In the genomic region with DNA sequence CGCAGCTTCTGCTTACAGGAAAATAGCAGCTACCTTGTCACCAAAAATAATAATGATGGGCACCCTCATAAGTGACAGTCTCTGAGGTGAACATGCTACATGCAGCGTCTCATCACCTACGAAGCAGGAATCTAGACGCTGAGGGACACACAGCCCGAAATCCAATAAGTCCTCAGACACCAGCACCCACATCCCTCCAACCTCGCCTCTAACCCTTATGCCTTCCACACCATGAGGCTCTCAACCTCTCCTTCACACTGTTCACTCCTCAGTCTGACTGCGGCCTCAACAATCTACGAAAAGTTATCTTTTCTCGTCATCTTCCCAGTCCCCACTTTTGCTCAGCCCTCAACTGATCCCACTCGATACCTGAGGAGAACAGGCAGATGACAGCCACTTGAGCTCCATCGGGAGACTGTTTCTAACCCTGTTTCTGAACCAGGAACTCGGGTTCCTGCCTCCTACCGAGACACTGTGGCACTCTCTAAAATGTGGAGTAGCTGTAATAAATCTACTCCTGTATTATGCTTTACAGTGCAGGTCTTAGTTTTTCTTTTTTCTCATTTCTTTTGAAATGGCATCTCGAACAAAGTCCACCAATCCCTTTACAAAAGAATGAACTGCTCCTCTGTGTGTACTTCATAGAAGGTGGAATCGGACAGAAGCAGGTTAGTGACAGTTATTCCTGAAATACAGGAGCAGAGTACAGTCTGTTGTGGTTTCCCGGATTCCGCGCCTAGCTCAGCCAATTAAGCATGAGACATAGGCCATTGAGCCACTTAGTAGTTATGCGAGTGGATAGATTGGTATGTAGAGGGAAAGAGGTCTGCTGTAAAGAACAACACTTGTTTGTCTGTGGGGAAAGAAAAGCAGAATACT, we compare ENCODE assay signal across 8 cellular contexts. TPM values are rescaled to one million over a fixed set of nuclear protein-coding genes. Genes with fewer than 3 reads are reported as not detected.
DNase-seq lines count a peak whose midpoint lies in the region; ATAC-seq and TF ChIP-seq lines count a peak whose summit lies in the region.
"Not testable (repeated sequence)": the region's sequence is repeated elsewhere in the genome, so short reads cannot be mapped to it uniquely, and the experiment has no call there.

No MANE protein-coding gene starts in this region.

- H3K79me2 ChIP-seq in OCI-LY1 (ENCODE audit: insufficient read depth, low read length): peaks cover 22% of the 10 kb centered on the region

- H3K4me3 Mint-ChIP-seq in activated CD8-positive, alpha-beta memory T cell treated with anti-CD3 and anti-CD28 coated beads, Interleukin-2, amount 10 ng/mL, durations not matched to agents 7 days and 5 days: peak overlapping the region; percentile 99
- peak overlapping the region; percentile 96 for H3K4me3 Mint-ChIP-seq in mesothelial cell of epicardium

- H4K20me1 ChIP-seq in OCI-LY1 (ENCODE audit: insufficient read depth, low read length): not testable (repeated sequence)

- not testable (repeated sequence) for TF ChIP-seq CTCF in GM06990 (IDR thresholded peaks at IDR 0.05; ENCODE audit: insufficient read depth, low read length, poor library complexity, severe bottlenecking); OCI-LY1 (IDR thresholded peaks at IDR 0.05; ENCODE audit: low read length); gastroesophageal sphincter (IDR thresholded peaks at IDR 0.05); mesothelial cell of epicardium (IDR thresholded peaks at IDR 0.05; ENCODE audit: unreplicated experiment); sigmoid colon (IDR thresholded peaks at IDR 0.05); vagina (IDR thresholded peaks at IDR 0.05)

- H3K36me3 Mint-ChIP-seq in activated CD8-positive, alpha-beta memory T cell treated with anti-CD3 and anti-CD28 coated beads, Interleukin-2, amount 10 ng/mL, durations not matched to agents 7 days and 5 days; mesothelial cell of epicardium: not testable (repeated sequence)

- not testable (repeated sequence) for ATAC-seq in activated CD8-positive, alpha-beta memory T cell treated with anti-CD3 and anti-CD28 coated beads, Interleukin-2, amount 10 ng/mL, durations not matched to agents 7 days and 5 days; gastroesophageal sphincter

- H3K9me3 ChIP-seq in OCI-LY1 (ENCODE audit: low read length); gastroesophageal sphincter; sigmoid colon; vagina: not testable (repeated sequence)

- not testable (repeated sequence) for H3K27me3 ChIP-seq in GM06990 (replicated peaks; ENCODE audit: control insufficient read depth, insufficient read depth, low read length); OCI-LY1 (ENCODE audit: insufficient read depth, low read length); gastroesophageal sphincter; sigmoid colon; vagina

- peak overlapping the region; percentile 37; the same call in 1 of the 2 replicates for H3K9ac ChIP-seq in OCI-LY1 (ENCODE audit: low read length)

- CTCF ChIA-PET in activated CD8-positive, alpha-beta memory T cell treated with anti-CD3 and anti-CD28 coated beads, Interleukin-2, amount 10 ng/mL, durations not matched to agents 7 days and 5 days (lab: Charles Lee): not testable (repeated sequence)

- not testable (repeated sequence) for TF ChIP-seq POLR2A in gastroesophageal sphincter (IDR thresholded peaks at IDR 0.05); sigmoid colon (IDR thresholded peaks at IDR 0.05); vagina (IDR thresholded peaks at IDR 0.05)

- not testable (repeated sequence) for H3K36me3 ChIP-seq in GM06990 (ENCODE audit: control insufficient read depth, insufficient read depth, low read length); OCI-LY1 (ENCODE audit: insufficient read depth, low read length)
- H3K36me3 ChIP-seq in gastroesophageal sphincter: peaks cover 0 to 21% of the 10 kb centered on the region in 2 donors
- peaks cover 0 to 22% (median 8%) of the 10 kb centered on the region in 4 donors for H3K36me3 ChIP-seq in sigmoid colon
- H3K36me3 ChIP-seq in vagina: peaks cover 0 to 15% of the 10 kb centered on the region in 2 donors

- 86 to 94% methylated on average over 11 of the region's 19 CpGs for WGBS in gastroesophageal sphincter (ENCODE audit: low coverage in 1 of 2), 2 donors
- 84 to 89% methylated on average over 13 of the region's 19 CpGs for WGBS in sigmoid colon, 2 donors

- H3K27me3 Mint-ChIP-seq in activated CD8-positive, alpha-beta memory T cell treated with anti-CD3 and anti-CD28 coated beads, Interleukin-2, amount 10 ng/mL, durations not matched to agents 7 days and 5 days; mesothelial cell of epicardium (ENCODE audit: low read depth): not testable (repeated sequence)

- intact Hi-C loops in sigmoid colon (cut with DNase I); vagina (cut with DNase I): not testable (repeated sequence)

- not testable (repeated sequence) for TF ChIP-seq EP300 in gastroesophageal sphincter (IDR thresholded peaks at IDR 0.05); sigmoid colon (IDR thresholded peaks at IDR 0.05)

- H2AFZ ChIP-seq in OCI-LY1 (ENCODE audit: low read length): not testable (repeated sequence)

- peaks cover 23% of the 10 kb centered on the region for H3K4me1 Mint-ChIP-seq in activated CD8-positive, alpha-beta memory T cell treated with anti-CD3 and anti-CD28 coated beads, Interleukin-2, amount 10 ng/mL, durations not matched to agents 7 days and 5 days
- H3K4me1 Mint-ChIP-seq in mesothelial cell of epicardium: peaks cover 30% of the 10 kb centered on the region

- not testable (repeated sequence) for DNase-seq in GM06990 (ENCODE audit: extremely low read depth, insufficient read length); activated CD8-positive, alpha-beta memory T cell treated with anti-CD3 and anti-CD28 coated beads, Interleukin-2, amount 10 ng/mL, durations not matched to agents 7 days and 5 days; caudate nucleus (lab: John Stamatoyannopoulos, UW); mesothelial cell of epicardium (ENCODE audit: low spot score in 2 of 2, unreplicated experiment in 2 of 2); sigmoid colon; vagina (ENCODE audit: extremely low spot score in 2 of 2)

- not testable (repeated sequence) for H3K9me2 ChIP-seq in OCI-LY1 (ENCODE audit: low read depth, low read length)

- not testable (repeated sequence) for H3K9me3 Mint-ChIP-seq in activated CD8-positive, alpha-beta memory T cell treated with anti-CD3 and anti-CD28 coated beads, Interleukin-2, amount 10 ng/mL, durations not matched to agents 7 days and 5 days (ENCODE audit: low read depth); mesothelial cell of epicardium

- not testable (repeated sequence) for H3F3A ChIP-seq in OCI-LY1 (ENCODE audit: insufficient read depth, low read length)

- peak overlapping the region; percentile 94 for H3K4me3 ChIP-seq in GM06990 (replicated peaks; ENCODE audit: low read depth, low read length)
- peak overlapping the region; percentile 90 for H3K4me3 ChIP-seq in OCI-LY1 (ENCODE audit: low read depth, low read length, poor library complexity, severe bottlenecking)
- peak overlapping the region; percentile 69 to 81 for H3K4me3 ChIP-seq in gastroesophageal sphincter
- peak overlapping the region; percentile 70 to 93 (median 86) for H3K4me3 ChIP-seq in sigmoid colon
- H3K4me3 ChIP-seq in vagina: peak overlapping the region; percentile 83 to 87

- not testable (repeated sequence) for H3K27ac ChIP-seq in OCI-LY1 (ENCODE audit: low read depth, low read length, poor library complexity, severe bottlenecking)
- H3K27ac ChIP-seq in caudate nucleus (ENCODE audit: low read depth, low read length) (peak overlapping the region; percentile 85), gastroesophageal sphincter (peak overlapping the region; percentile 48 to 93 (median 91)), sigmoid colon (peak overlapping the region; percentile 89 to 98 (median 96)), vagina (peak overlapping the region; percentile 98)

- H3K4me2 ChIP-seq in OCI-LY1 (ENCODE audit: low read length): peak overlapping the region; percentile 28; the same call in 1 of the 2 replicates

- H3K27ac Mint-ChIP-seq in activated CD8-positive, alpha-beta memory T cell treated with anti-CD3 and anti-CD28 coated beads, Interleukin-2, amount 10 ng/mL, durations not matched to agents 7 days and 5 days: peak overlapping the region; percentile 100
- peak overlapping the region; percentile 99 for H3K27ac Mint-ChIP-seq in mesothelial cell of epicardium

- H3K4me1 ChIP-seq in OCI-LY1 (ENCODE audit: insufficient read depth, low read length, severe bottlenecking) (peaks cover 22% of the 10 kb centered on the region), gastroesophageal sphincter (peaks cover 0 to 36% (median 17%) of the 10 kb centered on the region in 3 donors), sigmoid colon (peaks cover 0 to 28% (median 21%) of the 10 kb centered on the region in 4 donors), vagina (peaks cover 23% of the 10 kb centered on the region)

RNA-seq across cellular contexts. Expression of gene EAPP, which starts 0.9 kb away (rescaled TPM):
- total RNA-seq in activated CD8-positive, alpha-beta memory T cell treated with anti-CD3 and anti-CD28 coated beads, Interleukin-2, amount 10 ng/mL, durations not matched to agents 7 days and 5 days: 10 to 100 TPM; 25.2 to 29.8 TPM
- total RNA-seq in gastroesophageal sphincter (10 to 100 TPM; 24.3 to 43.1 (median 37.5) TPM), mesothelial cell of epicardium (41.4 to 48.4 TPM (median 43.8 TPM) in 3 replicates), sigmoid colon (10 to 100 TPM; 25.5 to 44.9 (median 39.2) TPM), vagina (28.0 TPM)
- 100 to 1,000 TPM in 2 of 3 donors, 10 to 100 TPM in 1; 54.4 to 133 (median 114) TPM for polyA plus RNA-seq in sigmoid colon
